30 cellular contexts compared by ENCODE assay signal in genomic region chr14:93106541-93107156, GRCh38. TPM values are rescaled to one million over a fixed set of nuclear protein-coding genes. Genes with fewer than 3 reads are reported as not detected.
DNase-seq lines count a peak whose midpoint lies in the region; ATAC-seq and TF ChIP-seq lines count a peak whose summit lies in the region.
"Had no signal": no experiment of that assay in that cellular context is flagged by ENCODE, and none has a peak within 500 bp of the region (broad histone marks: within the 10 kb centered on the region; RNA-seq: fewer than 3 reads in every experiment).

No MANE protein-coding gene starts in this region.

- peak overlapping the region; percentile 63 for H3K27ac Mint-ChIP-seq in T-helper 1 cell treated with Interleukin-12 subunit alpha and Interleukin-12 subunit beta and Interleukin-4 antibody, amounts not matched to agents 30 μg/mL and 1 μg/mL, for 36 hours
- peak overlapping the region in 4 of 7 donors; percentile 3 to 72 (median 58) for H3K27ac Mint-ChIP-seq in CD4-positive, alpha-beta memory T cell
- peak overlapping the region; percentile 84 for H3K27ac Mint-ChIP-seq in WTC11
- H3K27ac Mint-ChIP-seq in memory B cell: peak overlapping the region; percentile 53
- H3K27ac Mint-ChIP-seq in nephron progenitor cell: no peak overlapping the region
- H3K27ac Mint-ChIP-seq: activated T-helper 17 cell treated with anti-CD3 and anti-CD28 coated beads, Interleukin-2, amount 50 U/mL, for 72 hours; CD8-positive, alpha-beta T cell had no signal

- no peak overlapping the region for H2BK15ac ChIP-seq in mesendoderm (replicated peaks; ENCODE audit: low read depth)

- peaks cover 12% of the 10 kb centered on the region for H3K79me2 ChIP-seq in mesendoderm (ENCODE audit: control insufficient read depth, insufficient read depth, low read length)

- no peak overlapping the region for H2BK5ac ChIP-seq in mesendoderm (ENCODE audit: low read length)

- no peaks in the 10 kb centered on the region for H3K36me3 Mint-ChIP-seq in T-helper 1 cell treated with Interleukin-12 subunit alpha and Interleukin-12 subunit beta and Interleukin-4 antibody, amounts not matched to agents 30 μg/mL and 1 μg/mL, for 36 hours (ENCODE audit: low read depth)
- H3K36me3 Mint-ChIP-seq in CD4-positive, alpha-beta memory T cell: no peaks in the 10 kb centered on the region
- H3K36me3 Mint-ChIP-seq in WTC11: no peaks in the 10 kb centered on the region
- no peaks in the 10 kb centered on the region for H3K36me3 Mint-ChIP-seq in memory B cell
- H3K36me3 Mint-ChIP-seq in nephron progenitor cell (ENCODE audit: low read depth): no peaks in the 10 kb centered on the region
- H3K36me3 Mint-ChIP-seq: T-cell had no signal

- peaks cover 19% of the 10 kb centered on the region for H3K4me1 ChIP-seq in CD4-positive, alpha-beta memory T cell (ENCODE audit: insufficient read depth, low read length)
- no peaks in the 10 kb centered on the region for H3K4me1 ChIP-seq in mesendoderm (ENCODE audit: control insufficient read depth, low read depth, low read length)
- H3K4me1 ChIP-seq: ascending aorta had no signal

- no peaks in the 10 kb centered on the region for H3K36me3 ChIP-seq in CD4-positive, alpha-beta memory T cell (ENCODE audit: insufficient read depth, low read length)
- H3K36me3 ChIP-seq in mesendoderm (ENCODE audit: control insufficient read depth, insufficient read depth, low read length): no peaks in the 10 kb centered on the region
- H3K36me3 ChIP-seq: ascending aorta, esophagus muscularis mucosa, vagina had no signal

- CTCF ChIA-PET in CD4-positive, alpha-beta memory T cell (lab: Charles Lee; ENCODE audit: partially characterized antibody): interaction anchor here (0.8 to 1.2 kb wide), 2 partner anchors 32 to 72 kb away, joined by 3 read pairs; no protein-coding TSS in a partner anchor
- CTCF ChIA-PET in WTC11 (lab: Charles Lee): interaction anchor here (0.8 to 1.7 kb wide), 4 partner anchors 10 to 420 kb away, joined by 3 to 5 read pairs (median 4); no protein-coding TSS in a partner anchor

- no peak overlapping the region for H3K4ac ChIP-seq in mesendoderm (ENCODE audit: low read depth, low read length)

- no peaks in the 10 kb centered on the region for H3K9me3 Mint-ChIP-seq in T-helper 1 cell treated with Interleukin-12 subunit alpha and Interleukin-12 subunit beta and Interleukin-4 antibody, amounts not matched to agents 30 μg/mL and 1 μg/mL, for 36 hours
- H3K9me3 Mint-ChIP-seq in CD4-positive, alpha-beta memory T cell: no peaks in the 10 kb centered on the region
- H3K9me3 Mint-ChIP-seq in WTC11: no peaks in the 10 kb centered on the region
- no peaks in the 10 kb centered on the region for H3K9me3 Mint-ChIP-seq in memory B cell
- no peaks in the 10 kb centered on the region for H3K9me3 Mint-ChIP-seq in nephron progenitor cell
- H3K9me3 Mint-ChIP-seq: activated T-helper 17 cell treated with anti-CD3 and anti-CD28 coated beads, Interleukin-2, amount 50 U/mL, for 72 hours; CD8-positive, alpha-beta T cell; stimulated activated naive CD8-positive, alpha-beta T cell treated with anti-CD3 and anti-CD28 coated beads, Interleukin-15, amount 100 ng/mL, for 72 hours; T-cell had no signal

- WGBS in mesendoderm (ENCODE audit: extremely low coverage, insufficient coverage, low lambda C conversion rate): no CpG with 5 or more reads among the region's 6 CpGs

- no peak overlapping the region for H3K18ac ChIP-seq in mesendoderm (ENCODE audit: low read length)

- H3K27me3 Mint-ChIP-seq in T-helper 1 cell treated with Interleukin-12 subunit alpha and Interleukin-12 subunit beta and Interleukin-4 antibody, amounts not matched to agents 30 μg/mL and 1 μg/mL, for 36 hours (ENCODE audit: low read depth): no peaks in the 10 kb centered on the region
- H3K27me3 Mint-ChIP-seq in CD4-positive, alpha-beta memory T cell: no peaks in the 10 kb centered on the region
- H3K27me3 Mint-ChIP-seq in WTC11 (ENCODE audit: low read depth): no peaks in the 10 kb centered on the region
- no peaks in the 10 kb centered on the region for H3K27me3 Mint-ChIP-seq in memory B cell
- H3K27me3 Mint-ChIP-seq in nephron progenitor cell (ENCODE audit: low read depth, poor library complexity): no peaks in the 10 kb centered on the region
- H3K27me3 Mint-ChIP-seq: activated T-helper 17 cell treated with anti-CD3 and anti-CD28 coated beads, Interleukin-2, amount 50 U/mL, for 72 hours; stimulated activated naive CD8-positive, alpha-beta T cell treated with anti-CD3 and anti-CD28 coated beads, Interleukin-15, amount 100 ng/mL, for 72 hours; T-cell had no signal

- no peak overlapping the region for H3K4me3 ChIP-seq in CD4-positive, alpha-beta memory T cell (ENCODE audit: low read length in 2 of 2)
- no peak overlapping the region for H3K4me3 ChIP-seq in mesendoderm (ENCODE audit: low read length)
- H3K4me3 ChIP-seq: ascending aorta, esophagus muscularis mucosa, GM12878, GM23248, heart right ventricle, vagina had no signal

- POLR2A ChIA-PET in CD4-positive, alpha-beta memory T cell (lab: Charles Lee; ENCODE audit: partially characterized antibody): interaction anchor here (2.6 kb wide), 1 partner anchor 9 kb away, joined by 13 read pairs; the partner anchor contains the start of gene ITPK1
- POLR2A ChIA-PET in WTC11 (lab: Charles Lee): interaction anchor here (1.5 kb wide), 1 partner anchor 26 kb away, joined by 3 read pairs; no protein-coding TSS in a partner anchor

- DNase-seq in T-helper 1 cell: no peak
- no peak for DNase-seq in CD4-positive, alpha-beta memory T cell
- no peak for DNase-seq in WTC11 (ENCODE audit: low spot score)
- no peak for DNase-seq in memory B cell (ENCODE audit: low spot score in 2 of 2)
- DNase-seq in nephron progenitor cell: no peak
- DNase-seq in mesendoderm: no peak
- no peak for DNase-seq in NCI-H774 (lab: John Stamatoyannopoulos, UW)
- DNase-seq: activated naive CD4-positive, alpha-beta T cell treated with anti-CD3 and anti-CD28 coated beads, Interleukin-2, amount 50 U/mL, for 16 hours; caudate nucleus; CD8-positive, alpha-beta T cell; cortex of kidney; EL; foreskin keratinocyte; GM23248; heart right ventricle; mesenchymal stem cell; NCI-H1092 treated with DMSO at 0.1 percent for 48 hours; NCI-H187; NCI-H2171; NCI-H524 treated with DMSO at 0.1 percent for 48 hours; nucleus accumbens; stimulated activated naive CD8-positive, alpha-beta T cell treated with anti-CD3 and anti-CD28 coated beads, Interleukin-15, amount 100 ng/mL, for 72 hours; T-cell had no signal

- ATAC-seq in WTC11 (no peak), memory B cell (ENCODE audit: low read depth) (no peak)
- ATAC-seq: activated T-helper 17 cell treated with anti-CD3 and anti-CD28 coated beads, Interleukin-2, amount 50 U/mL, for 72 hours; CD8-positive, alpha-beta T cell; foreskin keratinocyte; GM12878; stimulated activated naive CD8-positive, alpha-beta T cell treated with anti-CD3 and anti-CD28 coated beads, Interleukin-15, amount 100 ng/mL, for 72 hours; T-cell had no signal

- no peak overlapping the region for H4K8ac ChIP-seq in mesendoderm (ENCODE audit: low read depth, low read length)

- H3K27ac ChIP-seq in CD4-positive, alpha-beta memory T cell (ENCODE audit: low read depth, low read length): no peak overlapping the region
- no peak overlapping the region for H3K27ac ChIP-seq in mesendoderm (ENCODE audit: low read depth, low read length)
- H3K27ac ChIP-seq: 22Rv1, ascending aorta, foreskin keratinocyte, GM23248, vagina had no signal

- H3K27me3 ChIP-seq in CD4-positive, alpha-beta memory T cell (ENCODE audit: insufficient read depth, low read length): no peaks in the 10 kb centered on the region
- no peaks in the 10 kb centered on the region for H3K27me3 ChIP-seq in mesendoderm (ENCODE audit: insufficient read depth, low read length, poor library complexity)
- H3K27me3 ChIP-seq: ascending aorta, esophagus muscularis mucosa, foreskin keratinocyte, heart right ventricle, vagina had no signal

- no peak overlapping the region for H2AK5ac ChIP-seq in mesendoderm (ENCODE audit: low read length)

- H2BK120ac ChIP-seq in mesendoderm (ENCODE audit: low read depth, low read length): no peak overlapping the region

- H3K79me1 ChIP-seq in mesendoderm (ENCODE audit: low read length): peaks cover 3% of the 10 kb centered on the region

- H3K4me1 Mint-ChIP-seq in T-helper 1 cell treated with Interleukin-12 subunit alpha and Interleukin-12 subunit beta and Interleukin-4 antibody, amounts not matched to agents 30 μg/mL and 1 μg/mL, for 36 hours (ENCODE audit: low read depth): peaks cover 41% of the 10 kb centered on the region
- peaks cover 9 to 45% (median 20%) of the 10 kb centered on the region in 4 donors for H3K4me1 Mint-ChIP-seq in CD4-positive, alpha-beta memory T cell
- H3K4me1 Mint-ChIP-seq in WTC11 (peaks cover 66% of the 10 kb centered on the region), memory B cell (peaks cover 55% of the 10 kb centered on the region), nephron progenitor cell (peaks cover 10% of the 10 kb centered on the region)

- H3K23ac ChIP-seq in mesendoderm (ENCODE audit: low read length): no peak overlapping the region

- H3K56ac ChIP-seq in mesendoderm (ENCODE audit: low read length): no peak overlapping the region

- intact Hi-C loops in CD4-positive, alpha-beta memory T cell (cut with micrococcal nuclease): no loop called here

- H4K5ac ChIP-seq in mesendoderm (ENCODE audit: low read length): no peak overlapping the region

- no peak overlapping the region for H3K4me3 Mint-ChIP-seq in T-helper 1 cell treated with Interleukin-12 subunit alpha and Interleukin-12 subunit beta and Interleukin-4 antibody, amounts not matched to agents 30 μg/mL and 1 μg/mL, for 36 hours
- H3K4me3 Mint-ChIP-seq in CD4-positive, alpha-beta memory T cell: no peak overlapping the region
- H3K4me3 Mint-ChIP-seq in WTC11: no peak overlapping the region
- H3K4me3 Mint-ChIP-seq in memory B cell: no peak overlapping the region
- H3K4me3 Mint-ChIP-seq in nephron progenitor cell: no peak overlapping the region
- H3K4me3 Mint-ChIP-seq: activated T-helper 17 cell treated with anti-CD3 and anti-CD28 coated beads, Interleukin-2, amount 50 U/mL, for 72 hours; CD8-positive, alpha-beta T cell; stimulated activated naive CD8-positive, alpha-beta T cell treated with anti-CD3 and anti-CD28 coated beads, Interleukin-15, amount 100 ng/mL, for 72 hours; T-cell had no signal

- no peak overlapping the region for H3K9ac ChIP-seq in mesendoderm (ENCODE audit: low read length)
- H3K9ac ChIP-seq: GM23248 had no signal

- no peak overlapping the region for H3K4me2 ChIP-seq in mesendoderm (ENCODE audit: low read length)

- no peaks in the 10 kb centered on the region for H3K9me3 ChIP-seq in CD4-positive, alpha-beta memory T cell (ENCODE audit: control insufficient read depth in 1 of 2, low read length in 2 of 2)
- H3K9me3 ChIP-seq: ascending aorta, esophagus muscularis mucosa, heart right ventricle, vagina had no signal

- TF ChIP-seq CTCF in WTC11 (IDR thresholded peaks at IDR 0.05) (no peak), nephron progenitor cell (IDR thresholded peaks at IDR 0.05) (no peak)

RNA-seq across cellular contexts. Expression of gene ITPK1, which starts 9.1 kb away (rescaled TPM):
- 10 to 100 TPM; 26.8 to 30.0 TPM for total RNA-seq in CD4-positive, alpha-beta memory T cell
- 10 to 100 TPM; 12.5 to 26.9 TPM for polyA plus RNA-seq in CD4-positive, alpha-beta memory T cell
- total RNA-seq in WTC11 (2021): 116 to 144 TPM (median 121 TPM) in 3 replicates
- 33.1 TPM for polyA plus RNA-seq in mesendoderm (2013, experiment 1 of 2)
- 33.6 TPM for polyA plus RNA-seq in mesendoderm (2013, experiment 2 of 2)
